8 cellular contexts compared by ENCODE assay signal in genomic region chr2:120675460-120676130, GRCh38.
DNase-seq lines count a peak whose midpoint lies in the region; ATAC-seq and TF ChIP-seq lines count a peak whose summit lies in the region.

No MANE protein-coding gene starts in this region.

- no peak for ATAC-seq in activated CD4-positive, CD25-positive, alpha-beta regulatory T cell treated with anti-CD3 and anti-CD28 coated beads, Interleukin-2, amount 50 U/mL, for 24 hours

- no peak overlapping the region for H2AFZ ChIP-seq in osteoblast (ENCODE audit: low read length)

- no peaks in the 10 kb centered on the region for H3K9me3 ChIP-seq in osteoblast (ENCODE audit: low read depth, low read length)

- DNase-seq in activated CD4-positive, CD25-positive, alpha-beta regulatory T cell treated with anti-CD3 and anti-CD28 coated beads, Interleukin-2, amount 50 U/mL, for 72 hours = peak; percentile 53
- peak; percentile 24 for DNase-seq in NCI-H460 (ENCODE audit: extremely low read depth, low read depth)
- DNase-seq in activated T-cell treated with anti-CD3 and anti-CD28 coated beads for 1 hour (ENCODE audit: low read depth) = peak; percentile 21
- peak; percentile 41 for DNase-seq in fibroblast of the conjunctiva (ENCODE audit: low read depth)
- peak; percentile 97 for DNase-seq in osteoblast (ENCODE audit: insufficient read length, low spot score, missing footprints)
- no peak for DNase-seq in GDM1 (lab: John Stamatoyannopoulos, UW)
- no peak for DNase-seq in NCI-H146 (lab: John Stamatoyannopoulos, UW)

- no peak overlapping the region for H3K27ac ChIP-seq in osteoblast (ENCODE audit: low read depth, low read length)

- H3K27me3 ChIP-seq in osteoblast (ENCODE audit: insufficient read depth, low read length) = no peaks in the 10 kb centered on the region

- no peak overlapping the region for H3K4me2 ChIP-seq in osteoblast (ENCODE audit: insufficient read depth, low read length)

- no peaks in the 10 kb centered on the region for H4K20me1 ChIP-seq in osteoblast (ENCODE audit: insufficient read depth, low read length)

- H3K36me3 ChIP-seq in osteoblast (ENCODE audit: insufficient read depth, low read length) = no peaks in the 10 kb centered on the region

- H3K4me1 ChIP-seq in osteoblast (ENCODE audit: insufficient read depth, low read length) = peaks cover 11% of the 10 kb centered on the region

- no peaks in the 10 kb centered on the region for H3K79me2 ChIP-seq in osteoblast (ENCODE audit: insufficient read depth, low read length)

- TF ChIP-seq CTCF in osteoblast (IDR thresholded peaks at IDR 0.05; ENCODE audit: extremely low read depth, low read depth, low read length) = peak; percentile 87

- no peak overlapping the region for H3K4me3 ChIP-seq in osteoblast (ENCODE audit: insufficient read depth, low read length)

Comparison
In these comparisons a context has a peak if more than half of its experiments do, and no peak if none do; other contexts are left out.
1. DNase-seq: peak in activated CD4-positive, CD25-positive, alpha-beta regulatory T cell treated with anti-CD3 and anti-CD28 coated beads, Interleukin-2, amount 50 U/mL, for 72 hours (single experiment), NCI-H460 (single experiment), activated T-cell treated with anti-CD3 and anti-CD28 coated beads for 1 hour (single experiment), fibroblast of the conjunctiva (single experiment) and osteoblast (single experiment); none in GDM1 (single experiment) and NCI-H146 (single experiment).